In the genomic region with DNA sequence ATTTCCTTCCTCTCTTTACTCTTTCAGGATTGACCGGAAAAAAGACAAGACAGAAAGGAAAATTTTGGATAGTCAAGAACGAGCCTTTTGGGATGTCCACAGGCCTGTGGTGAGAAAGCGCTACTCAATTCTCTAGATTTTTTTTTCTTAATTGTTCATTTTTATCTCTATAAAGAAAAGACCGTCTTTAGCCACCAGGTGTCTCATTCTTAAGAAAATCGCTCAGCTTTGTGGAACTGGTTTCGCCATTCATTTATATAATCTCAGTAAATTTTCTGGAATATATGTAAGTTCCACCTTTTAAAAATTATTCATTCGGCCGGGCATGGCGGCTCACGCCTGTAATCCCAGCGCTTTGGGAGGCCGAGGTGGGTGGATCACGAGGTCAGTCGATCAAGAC, we compare ENCODE assay signal across 1 cellular context.
TF ChIP-seq lines count a peak whose summit lies in the region.

No MANE protein-coding gene starts in this region.

TF ChIP-seq in IMR-90, 13 proteins besides CTCF, POLR2A, EP300 and RAD21:
- TF ChIP-seq SMC3 (IDR thresholded peaks at IDR 0.05; ENCODE audit: low read depth, low read length) = no peak
- no peak for TF ChIP-seq NFE2L2 (IDR thresholded peaks at IDR 0.05; ENCODE audit: low read depth, low read length)
- no peak for TF ChIP-seq RCOR1 (IDR thresholded peaks at IDR 0.05; ENCODE audit: insufficient replicate concordance, low read length)
- no peak for TF ChIP-seq BHLHE40 (IDR thresholded peaks at IDR 0.05; ENCODE audit: low read depth, low read length)
- TF ChIP-seq CHD1 (IDR thresholded peaks at IDR 0.05; ENCODE audit: low read depth, low read length) = no peak
- no peak for TF ChIP-seq MAZ (IDR thresholded peaks at IDR 0.05; ENCODE audit: borderline replicate concordance, low read depth, low read length)
- TF ChIP-seq CEBPB (IDR thresholded peaks at IDR 0.05; ENCODE audit: low read depth, low read length) = no peak
- TF ChIP-seq FOS (IDR thresholded peaks at IDR 0.05; ENCODE audit: low read depth, low read length) = no peak
- no peak for TF ChIP-seq MAFK (IDR thresholded peaks at IDR 0.05; ENCODE audit: low read depth, low read length)
- TF ChIP-seq ELK1 (IDR thresholded peaks at IDR 0.05; ENCODE audit: borderline replicate concordance, low read depth, low read length) = no peak
- TF ChIP-seq MXI1 (IDR thresholded peaks at IDR 0.05; ENCODE audit: borderline replicate concordance, low read depth, low read length) = no peak
- TF ChIP-seq USF2 (IDR thresholded peaks at IDR 0.05; ENCODE audit: low read depth, low read length) = no peak
- no peak for TF ChIP-seq RFX5 (IDR thresholded peaks at IDR 0.05; ENCODE audit: low read depth, low read length)
TF ChIP-seq in IMR-90: peak in this region for 0.
